1 cellular context compared by ENCODE assay signal in the genomic region with DNA sequence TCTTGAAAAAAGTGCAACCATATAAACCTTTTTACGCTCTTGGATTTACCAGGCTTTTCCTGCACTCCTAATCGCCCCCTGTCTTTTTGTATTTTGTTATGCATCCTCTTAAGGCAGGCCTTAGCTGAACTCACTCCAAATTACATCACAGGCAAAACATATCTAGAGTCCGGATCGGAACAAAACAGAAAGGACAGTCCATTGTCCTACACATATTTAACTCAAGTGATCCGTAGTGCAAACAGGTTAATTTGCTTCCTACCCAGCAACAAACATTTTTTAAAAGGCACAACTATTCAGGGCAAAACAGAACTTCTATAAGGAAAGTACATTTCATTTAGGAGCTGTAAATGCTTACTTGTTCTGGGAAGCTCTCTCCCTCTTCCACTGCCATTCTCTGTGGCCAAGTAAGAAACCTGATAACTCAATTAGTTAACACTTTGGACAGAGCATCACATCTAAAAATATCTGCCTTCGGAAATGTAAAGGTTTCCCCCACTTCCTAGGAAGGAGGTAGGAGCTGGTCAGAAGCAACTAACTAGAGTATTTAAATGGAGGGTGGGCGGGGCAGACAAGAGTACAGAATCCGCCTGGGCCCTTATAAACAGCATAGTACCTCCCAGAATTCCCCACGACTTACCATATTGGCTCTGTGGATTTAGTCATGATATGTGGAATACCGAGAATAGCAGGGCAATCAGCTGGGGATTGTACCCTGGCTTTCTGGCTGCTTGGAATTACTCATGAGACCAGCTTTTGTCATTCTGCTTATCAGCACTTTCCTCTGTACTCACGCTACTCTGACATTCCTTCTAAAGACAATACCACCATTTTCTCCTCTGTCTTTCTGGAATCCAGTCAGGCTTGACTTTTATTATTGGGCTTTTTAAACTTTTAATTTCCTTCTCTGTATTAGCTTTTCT.
TF ChIP-seq lines count a peak whose summit lies in the region.

No MANE protein-coding gene starts in this region.

TF ChIP-seq in K562, 482 proteins besides CTCF, POLR2A, EP300 and RAD21 (continued from another document and continues in another):
- no peak for TF ChIP-seq ZNF280B (CRISPR knock-in tag; IDR thresholded peaks at IDR 0.05)
- TF ChIP-seq, protein P1, sequence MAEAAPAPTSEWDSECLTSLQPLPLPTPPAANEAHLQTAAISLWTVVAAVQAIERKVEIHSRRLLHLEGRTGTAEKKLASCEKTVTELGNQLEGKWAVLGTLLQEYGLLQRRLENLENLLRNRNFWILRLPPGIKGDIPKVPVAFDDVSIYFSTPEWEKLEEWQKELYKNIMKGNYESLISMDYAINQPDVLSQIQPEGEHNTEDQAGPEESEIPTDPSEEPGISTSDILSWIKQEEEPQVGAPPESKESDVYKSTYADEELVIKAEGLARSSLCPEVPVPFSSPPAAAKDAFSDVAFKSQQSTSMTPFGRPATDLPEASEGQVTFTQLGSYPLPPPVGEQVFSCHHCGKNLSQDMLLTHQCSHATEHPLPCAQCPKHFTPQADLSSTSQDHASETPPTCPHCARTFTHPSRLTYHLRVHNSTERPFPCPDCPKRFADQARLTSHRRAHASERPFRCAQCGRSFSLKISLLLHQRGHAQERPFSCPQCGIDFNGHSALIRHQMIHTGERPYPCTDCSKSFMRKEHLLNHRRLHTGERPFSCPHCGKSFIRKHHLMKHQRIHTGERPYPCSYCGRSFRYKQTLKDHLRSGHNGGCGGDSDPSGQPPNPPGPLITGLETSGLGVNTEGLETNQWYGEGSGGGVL (CRISPR knock-in tag; IDR thresholded peaks at IDR 0.05) = no peak
- TF ChIP-seq GTF2E2 (tag; IDR thresholded peaks at IDR 0.05) = peak; percentile 68
- TF ChIP-seq PRMT5 (CRISPR knock-in tag; IDR thresholded peaks at IDR 0.05) = no peak
- TF ChIP-seq, protein P2, sequence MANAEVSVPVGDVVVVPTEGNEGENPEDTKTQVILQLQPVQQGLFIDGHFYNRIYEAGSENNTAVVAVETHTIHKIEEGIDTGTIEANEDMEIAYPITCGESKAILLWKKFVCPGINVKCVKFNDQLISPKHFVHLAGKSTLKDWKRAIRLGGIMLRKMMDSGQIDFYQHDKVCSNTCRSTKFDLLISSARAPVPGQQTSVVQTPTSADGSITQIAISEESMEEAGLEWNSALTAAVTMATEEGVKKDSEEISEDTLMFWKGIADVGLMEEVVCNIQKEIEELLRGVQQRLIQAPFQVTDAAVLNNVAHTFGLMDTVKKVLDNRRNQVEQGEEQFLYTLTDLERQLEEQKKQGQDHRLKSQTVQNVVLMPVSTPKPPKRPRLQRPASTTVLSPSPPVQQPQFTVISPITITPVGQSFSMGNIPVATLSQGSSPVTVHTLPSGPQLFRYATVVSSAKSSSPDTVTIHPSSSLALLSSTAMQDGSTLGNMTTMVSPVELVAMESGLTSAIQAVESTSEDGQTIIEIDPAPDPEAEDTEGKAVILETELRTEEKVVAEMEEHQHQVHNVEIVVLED (CRISPR knock-in tag; IDR thresholded peaks at IDR 0.05) = peak; percentile 31; the same call in 1 of the 2 replicates
- no peak for TF ChIP-seq ZC3H8 (IDR thresholded peaks at IDR 0.05)
- peak; percentile 69 for TF ChIP-seq CEBPB (tag; IDR thresholded peaks at IDR 0.05)
- no peak for TF ChIP-seq PURB (CRISPR knock-in tag; IDR thresholded peaks at IDR 0.05; ENCODE audit: low read depth)
- TF ChIP-seq, protein P3, sequence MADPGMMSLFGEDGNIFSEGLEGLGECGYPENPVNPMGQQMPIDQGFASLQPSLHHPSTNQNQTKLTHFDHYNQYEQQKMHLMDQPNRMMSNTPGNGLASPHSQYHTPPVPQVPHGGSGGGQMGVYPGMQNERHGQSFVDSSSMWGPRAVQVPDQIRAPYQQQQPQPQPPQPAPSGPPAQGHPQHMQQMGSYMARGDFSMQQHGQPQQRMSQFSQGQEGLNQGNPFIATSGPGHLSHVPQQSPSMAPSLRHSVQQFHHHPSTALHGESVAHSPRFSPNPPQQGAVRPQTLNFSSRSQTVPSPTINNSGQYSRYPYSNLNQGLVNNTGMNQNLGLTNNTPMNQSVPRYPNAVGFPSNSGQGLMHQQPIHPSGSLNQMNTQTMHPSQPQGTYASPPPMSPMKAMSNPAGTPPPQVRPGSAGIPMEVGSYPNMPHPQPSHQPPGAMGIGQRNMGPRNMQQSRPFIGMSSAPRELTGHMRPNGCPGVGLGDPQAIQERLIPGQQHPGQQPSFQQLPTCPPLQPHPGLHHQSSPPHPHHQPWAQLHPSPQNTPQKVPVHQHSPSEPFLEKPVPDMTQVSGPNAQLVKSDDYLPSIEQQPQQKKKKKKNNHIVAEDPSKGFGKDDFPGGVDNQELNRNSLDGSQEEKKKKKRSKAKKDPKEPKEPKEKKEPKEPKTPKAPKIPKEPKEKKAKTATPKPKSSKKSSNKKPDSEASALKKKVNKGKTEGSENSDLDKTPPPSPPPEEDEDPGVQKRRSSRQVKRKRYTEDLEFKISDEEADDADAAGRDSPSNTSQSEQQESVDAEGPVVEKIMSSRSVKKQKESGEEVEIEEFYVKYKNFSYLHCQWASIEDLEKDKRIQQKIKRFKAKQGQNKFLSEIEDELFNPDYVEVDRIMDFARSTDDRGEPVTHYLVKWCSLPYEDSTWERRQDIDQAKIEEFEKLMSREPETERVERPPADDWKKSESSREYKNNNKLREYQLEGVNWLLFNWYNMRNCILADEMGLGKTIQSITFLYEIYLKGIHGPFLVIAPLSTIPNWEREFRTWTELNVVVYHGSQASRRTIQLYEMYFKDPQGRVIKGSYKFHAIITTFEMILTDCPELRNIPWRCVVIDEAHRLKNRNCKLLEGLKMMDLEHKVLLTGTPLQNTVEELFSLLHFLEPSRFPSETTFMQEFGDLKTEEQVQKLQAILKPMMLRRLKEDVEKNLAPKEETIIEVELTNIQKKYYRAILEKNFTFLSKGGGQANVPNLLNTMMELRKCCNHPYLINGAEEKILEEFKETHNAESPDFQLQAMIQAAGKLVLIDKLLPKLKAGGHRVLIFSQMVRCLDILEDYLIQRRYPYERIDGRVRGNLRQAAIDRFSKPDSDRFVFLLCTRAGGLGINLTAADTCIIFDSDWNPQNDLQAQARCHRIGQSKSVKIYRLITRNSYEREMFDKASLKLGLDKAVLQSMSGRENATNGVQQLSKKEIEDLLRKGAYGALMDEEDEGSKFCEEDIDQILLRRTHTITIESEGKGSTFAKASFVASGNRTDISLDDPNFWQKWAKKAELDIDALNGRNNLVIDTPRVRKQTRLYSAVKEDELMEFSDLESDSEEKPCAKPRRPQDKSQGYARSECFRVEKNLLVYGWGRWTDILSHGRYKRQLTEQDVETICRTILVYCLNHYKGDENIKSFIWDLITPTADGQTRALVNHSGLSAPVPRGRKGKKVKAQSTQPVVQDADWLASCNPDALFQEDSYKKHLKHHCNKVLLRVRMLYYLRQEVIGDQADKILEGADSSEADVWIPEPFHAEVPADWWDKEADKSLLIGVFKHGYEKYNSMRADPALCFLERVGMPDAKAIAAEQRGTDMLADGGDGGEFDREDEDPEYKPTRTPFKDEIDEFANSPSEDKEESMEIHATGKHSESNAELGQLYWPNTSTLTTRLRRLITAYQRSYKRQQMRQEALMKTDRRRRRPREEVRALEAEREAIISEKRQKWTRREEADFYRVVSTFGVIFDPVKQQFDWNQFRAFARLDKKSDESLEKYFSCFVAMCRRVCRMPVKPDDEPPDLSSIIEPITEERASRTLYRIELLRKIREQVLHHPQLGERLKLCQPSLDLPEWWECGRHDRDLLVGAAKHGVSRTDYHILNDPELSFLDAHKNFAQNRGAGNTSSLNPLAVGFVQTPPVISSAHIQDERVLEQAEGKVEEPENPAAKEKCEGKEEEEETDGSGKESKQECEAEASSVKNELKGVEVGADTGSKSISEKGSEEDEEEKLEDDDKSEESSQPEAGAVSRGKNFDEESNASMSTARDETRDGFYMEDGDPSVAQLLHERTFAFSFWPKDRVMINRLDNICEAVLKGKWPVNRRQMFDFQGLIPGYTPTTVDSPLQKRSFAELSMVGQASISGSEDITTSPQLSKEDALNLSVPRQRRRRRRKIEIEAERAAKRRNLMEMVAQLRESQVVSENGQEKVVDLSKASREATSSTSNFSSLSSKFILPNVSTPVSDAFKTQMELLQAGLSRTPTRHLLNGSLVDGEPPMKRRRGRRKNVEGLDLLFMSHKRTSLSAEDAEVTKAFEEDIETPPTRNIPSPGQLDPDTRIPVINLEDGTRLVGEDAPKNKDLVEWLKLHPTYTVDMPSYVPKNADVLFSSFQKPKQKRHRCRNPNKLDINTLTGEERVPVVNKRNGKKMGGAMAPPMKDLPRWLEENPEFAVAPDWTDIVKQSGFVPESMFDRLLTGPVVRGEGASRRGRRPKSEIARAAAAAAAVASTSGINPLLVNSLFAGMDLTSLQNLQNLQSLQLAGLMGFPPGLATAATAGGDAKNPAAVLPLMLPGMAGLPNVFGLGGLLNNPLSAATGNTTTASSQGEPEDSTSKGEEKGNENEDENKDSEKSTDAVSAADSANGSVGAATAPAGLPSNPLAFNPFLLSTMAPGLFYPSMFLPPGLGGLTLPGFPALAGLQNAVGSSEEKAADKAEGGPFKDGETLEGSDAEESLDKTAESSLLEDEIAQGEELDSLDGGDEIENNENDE (IDR thresholded peaks at IDR 0.05; ENCODE audit: low read depth, low read length) = no peak
- TF ChIP-seq, protein P4, sequence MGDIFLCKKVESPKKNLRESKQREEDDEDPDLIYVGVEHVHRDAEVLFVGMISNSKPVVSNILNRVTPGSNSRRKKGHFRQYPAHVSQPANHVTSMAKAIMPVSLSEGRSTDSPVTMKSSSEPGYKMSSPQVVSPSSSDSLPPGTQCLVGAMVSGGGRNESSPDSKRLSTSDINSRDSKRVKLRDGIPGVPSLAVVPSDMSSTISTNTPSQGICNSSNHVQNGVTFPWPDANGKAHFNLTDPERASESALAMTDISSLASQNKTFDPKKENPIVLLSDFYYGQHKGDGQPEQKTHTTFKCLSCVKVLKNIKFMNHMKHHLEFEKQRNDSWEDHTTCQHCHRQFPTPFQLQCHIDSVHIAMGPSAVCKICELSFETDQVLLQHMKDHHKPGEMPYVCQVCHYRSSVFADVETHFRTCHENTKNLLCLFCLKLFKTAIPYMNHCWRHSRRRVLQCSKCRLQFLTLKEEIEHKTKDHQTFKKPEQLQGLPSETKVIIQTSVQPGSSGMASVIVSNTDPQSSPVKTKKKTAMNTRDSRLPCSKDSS (IDR thresholded peaks at IDR 0.05; ENCODE audit: low read depth, partially characterized antibody) = no peak
- TF ChIP-seq, protein P5, sequence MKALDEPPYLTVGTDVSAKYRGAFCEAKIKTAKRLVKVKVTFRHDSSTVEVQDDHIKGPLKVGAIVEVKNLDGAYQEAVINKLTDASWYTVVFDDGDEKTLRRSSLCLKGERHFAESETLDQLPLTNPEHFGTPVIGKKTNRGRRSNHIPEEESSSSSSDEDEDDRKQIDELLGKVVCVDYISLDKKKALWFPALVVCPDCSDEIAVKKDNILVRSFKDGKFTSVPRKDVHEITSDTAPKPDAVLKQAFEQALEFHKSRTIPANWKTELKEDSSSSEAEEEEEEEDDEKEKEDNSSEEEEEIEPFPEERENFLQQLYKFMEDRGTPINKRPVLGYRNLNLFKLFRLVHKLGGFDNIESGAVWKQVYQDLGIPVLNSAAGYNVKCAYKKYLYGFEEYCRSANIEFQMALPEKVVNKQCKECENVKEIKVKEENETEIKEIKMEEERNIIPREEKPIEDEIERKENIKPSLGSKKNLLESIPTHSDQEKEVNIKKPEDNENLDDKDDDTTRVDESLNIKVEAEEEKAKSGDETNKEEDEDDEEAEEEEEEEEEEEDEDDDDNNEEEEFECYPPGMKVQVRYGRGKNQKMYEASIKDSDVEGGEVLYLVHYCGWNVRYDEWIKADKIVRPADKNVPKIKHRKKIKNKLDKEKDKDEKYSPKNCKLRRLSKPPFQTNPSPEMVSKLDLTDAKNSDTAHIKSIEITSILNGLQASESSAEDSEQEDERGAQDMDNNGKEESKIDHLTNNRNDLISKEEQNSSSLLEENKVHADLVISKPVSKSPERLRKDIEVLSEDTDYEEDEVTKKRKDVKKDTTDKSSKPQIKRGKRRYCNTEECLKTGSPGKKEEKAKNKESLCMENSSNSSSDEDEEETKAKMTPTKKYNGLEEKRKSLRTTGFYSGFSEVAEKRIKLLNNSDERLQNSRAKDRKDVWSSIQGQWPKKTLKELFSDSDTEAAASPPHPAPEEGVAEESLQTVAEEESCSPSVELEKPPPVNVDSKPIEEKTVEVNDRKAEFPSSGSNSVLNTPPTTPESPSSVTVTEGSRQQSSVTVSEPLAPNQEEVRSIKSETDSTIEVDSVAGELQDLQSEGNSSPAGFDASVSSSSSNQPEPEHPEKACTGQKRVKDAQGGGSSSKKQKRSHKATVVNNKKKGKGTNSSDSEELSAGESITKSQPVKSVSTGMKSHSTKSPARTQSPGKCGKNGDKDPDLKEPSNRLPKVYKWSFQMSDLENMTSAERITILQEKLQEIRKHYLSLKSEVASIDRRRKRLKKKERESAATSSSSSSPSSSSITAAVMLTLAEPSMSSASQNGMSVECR (CRISPR knock-in tag; IDR thresholded peaks at IDR 0.05) = no peak
- no peak for TF ChIP-seq MCM2 (IDR thresholded peaks at IDR 0.05; ENCODE audit: low read depth)
- TF ChIP-seq KDM1A (IDR thresholded peaks at IDR 0.05) = no peak; a peak in 1 of 4 replicates
- TF ChIP-seq TSHZ1 (CRISPR knock-in tag; IDR thresholded peaks at IDR 0.05) = no peak
- TF ChIP-seq KDM4B (IDR thresholded peaks at IDR 0.05; ENCODE audit: borderline replicate concordance in 2 of 2, low read depth in 1 of 2) = no peak
- TF ChIP-seq CC2D1A (IDR thresholded peaks at IDR 0.05) = no peak
